8 cellular contexts compared by ENCODE assay signal in the genomic region with DNA sequence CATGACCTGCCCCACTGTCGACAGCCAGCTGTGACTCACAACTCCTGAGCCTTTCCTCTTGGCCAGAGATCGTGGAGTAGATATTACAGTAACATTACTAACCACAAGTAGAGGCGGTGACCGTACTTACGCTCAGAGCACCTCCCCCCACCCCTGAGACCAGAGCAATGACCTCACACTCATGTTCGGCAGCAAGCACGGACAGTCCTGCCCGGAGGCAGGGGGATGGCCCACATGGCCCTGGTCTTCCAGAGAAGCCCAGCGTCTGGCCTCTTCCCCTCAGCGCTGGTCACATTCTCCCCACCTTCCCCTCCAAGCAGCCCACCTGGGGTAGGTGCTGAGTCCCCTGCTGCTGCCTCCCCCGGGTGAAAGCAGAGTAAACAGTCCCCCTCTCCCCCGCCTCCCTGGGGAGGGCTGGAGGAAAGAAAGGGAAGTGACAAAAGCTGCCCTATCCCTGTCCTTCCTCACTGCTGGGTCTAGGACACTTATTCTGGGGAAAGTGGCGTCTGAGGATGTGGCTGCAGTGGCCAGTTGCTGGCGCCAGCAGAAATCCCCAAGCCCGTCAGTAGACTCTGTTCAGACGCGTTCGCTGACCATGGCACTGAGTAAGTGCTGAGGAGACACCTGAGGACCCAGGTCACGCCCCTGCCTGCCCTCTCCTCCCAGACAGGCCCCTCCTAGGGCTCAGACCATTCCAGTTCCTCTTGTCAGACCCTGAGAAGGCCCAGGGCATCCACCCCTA.
DNase-seq lines count a peak whose midpoint lies in the region; ATAC-seq and TF ChIP-seq lines count a peak whose summit lies in the region.

No MANE protein-coding gene starts in this region.

- DNase-seq in AG09319 (ENCODE audit: extremely low read depth, low read depth) (peak; percentile 98), M059J (ENCODE audit: low read depth) (peak; percentile 100), endodermal cell (no peak), naive B cell (no peak), D341Med (ENCODE audit: low spot score) (no peak), SHP77 treated with DMSO at 0.1 percent for 48 hours (lab: John Stamatoyannopoulos, UW) (no peak), AML-193 (lab: John Stamatoyannopoulos, UW) (no peak)

- WGBS in endodermal cell (ENCODE audit: insufficient coverage in 1 of 2, insufficient read length in 1 of 2), 2 experiments = 83 to 92% methylated on average over 7 to 19 of the region's 19 CpGs

- H3K4me1 Mint-ChIP-seq in endodermal cell = peaks cover 20% of the 10 kb centered on the region
- H3K4me1 Mint-ChIP-seq in naive B cell = peaks cover 0 to 12% (median 6%) of the 10 kb centered on the region in 3 donors

- H3K27ac ChIP-seq in endodermal cell (ENCODE audit: low read depth, low read length) = no peak overlapping the region

- H3K27ac Mint-ChIP-seq in endodermal cell (peak overlapping the region; percentile 42), naive B cell (peak overlapping the region in 1 of 6 donors; percentile 11)

- no peaks in the 10 kb centered on the region for H3K36me3 ChIP-seq in endodermal cell (ENCODE audit: control insufficient read depth, insufficient read depth, low read length)

- H3K4me3 ChIP-seq in endodermal cell (ENCODE audit: low read length) = no peak overlapping the region

- H3K36me3 Mint-ChIP-seq in endodermal cell (ENCODE audit: low read depth) (no peaks in the 10 kb centered on the region), naive B cell (peaks cover 0 to 9% of the 10 kb centered on the region in 2 donors)

- ATAC-seq in GM21381 (IDR thresholded peaks at IDR 0.05; ENCODE audit: unreplicated experiment) = peak; percentile 71
- ATAC-seq in naive B cell (ENCODE audit: low read depth in 2 of 2) = peak; percentile 50 to 62

- peaks cover 12% of the 10 kb centered on the region for H3K4me1 ChIP-seq in endodermal cell (ENCODE audit: control insufficient read depth, insufficient read depth, low read length)

- H3K9ac ChIP-seq in endodermal cell (ENCODE audit: extremely low read depth, low read length, poor library complexity, severe bottlenecking) = no peak overlapping the region

- H3K4me3 Mint-ChIP-seq in endodermal cell (no peak overlapping the region), naive B cell (peak overlapping the region in 1 of 8 donors; percentile 71)

- H3K9me3 Mint-ChIP-seq in endodermal cell (peaks cover 11% of the 10 kb centered on the region), naive B cell (peaks cover 0 to 10% (median 8%) of the 10 kb centered on the region in 7 donors)

- H3K27me3 Mint-ChIP-seq in endodermal cell (ENCODE audit: insufficient read depth) (peaks cover 1% of the 10 kb centered on the region), naive B cell (peaks cover 6 to 58% (median 31%) of the 10 kb centered on the region in 3 donors)

- H3K27me3 ChIP-seq in endodermal cell (ENCODE audit: control insufficient read depth, insufficient read depth, low read length, poor library complexity, severe bottlenecking) = no peaks in the 10 kb centered on the region

- TF ChIP-seq CTCF in AG09319 (IDR thresholded peaks at IDR 0.05; ENCODE audit: low read depth, low read length) = no peak
- no peak for TF ChIP-seq CTCF in endodermal cell (conservative IDR thresholded peaks at IDR 0.05)

- peaks cover 8% of the 10 kb centered on the region for H3K9me3 ChIP-seq in endodermal cell (ENCODE audit: control insufficient read depth, low read length)

Comparison
In these comparisons a context has a peak if more than half of its experiments do, and no peak if none do; other contexts are left out.
1. DNase-seq: peak in AG09319 (single experiment) and M059J (single experiment); none in endodermal cell (single experiment), naive B cell (single experiment), D341Med (single experiment), SHP77 treated with DMSO at 0.1 percent for 48 hours (single experiment) and AML-193 (0 of 2).